In the genomic region with DNA sequence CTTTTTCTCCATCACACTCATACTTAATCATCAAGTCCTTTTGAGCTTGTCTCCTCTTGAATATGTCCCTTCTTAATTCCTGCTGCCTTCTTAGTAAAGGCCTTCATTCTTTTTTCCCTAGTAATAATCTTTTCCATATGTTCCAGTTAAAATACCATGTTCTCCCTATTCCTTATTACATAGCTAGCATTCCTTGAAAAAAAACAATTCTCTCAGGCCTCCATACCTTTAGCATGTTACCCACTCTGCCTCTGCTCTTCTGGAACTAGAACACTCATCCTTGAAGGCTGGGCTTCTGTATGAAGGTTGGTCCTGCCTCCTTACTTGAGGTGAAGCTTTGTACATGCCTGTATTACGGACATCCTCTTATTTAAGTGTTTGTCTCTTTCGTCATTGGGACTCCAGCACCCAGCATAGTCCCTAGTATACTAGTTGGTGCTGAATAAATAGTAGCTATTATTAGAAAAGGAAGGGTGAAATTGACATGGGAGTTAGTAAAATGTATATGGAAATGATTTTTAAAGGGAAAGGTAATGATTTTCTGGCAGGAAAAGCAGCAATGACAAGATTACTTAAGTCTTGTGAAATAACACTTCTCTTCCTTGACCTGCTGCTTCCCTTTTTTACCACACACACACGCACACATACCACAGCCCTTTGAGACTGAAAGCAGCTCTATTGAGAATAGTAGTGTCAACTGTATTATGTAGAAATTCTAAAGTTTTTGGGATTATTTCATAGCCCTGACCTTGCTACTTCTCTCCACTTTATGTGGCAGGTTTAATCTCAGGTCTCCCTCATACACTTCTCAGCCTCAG, we compare ENCODE assay signal across 15 cellular contexts. TPM values are rescaled to one million over a fixed set of nuclear protein-coding genes. Genes with fewer than 3 reads are reported as not detected.
A peak's percentile ranks its signal among the peaks of the same experiment; 100 is the strongest.
DNase-seq lines count a peak whose midpoint lies in the region; ATAC-seq and TF ChIP-seq lines count a peak whose summit lies in the region.
"Had no signal": no experiment of that assay in that cellular context is flagged by ENCODE, and none has a peak within 500 bp of the region (broad histone marks: within the 10 kb centered on the region; RNA-seq: fewer than 3 reads in every experiment).

No MANE protein-coding gene starts in this region.

- no peak for TF ChIP-seq CTCF in lower lobe of right lung (IDR thresholded peaks at IDR 0.05)

- peak overlapping the region; percentile 24 to 92 (median 45) for H3K27ac Mint-ChIP-seq in IgD-negative memory B cell
- H3K27ac Mint-ChIP-seq in central memory CD8-positive, alpha-beta T cell (ENCODE audit: low read depth) = peak overlapping the region; percentile 5
- peak overlapping the region in 2 of 7 donors; percentile 2 to 80 for H3K27ac Mint-ChIP-seq in CD4-positive, alpha-beta memory T cell
- H3K27ac Mint-ChIP-seq: activated CD4-positive, alpha-beta memory T cell treated with anti-CD3 and anti-CD28 coated beads for 36 hours had no signal

- H3K27ac ChIP-seq in lower lobe of right lung = no peak overlapping the region
- no peak overlapping the region for H3K27ac ChIP-seq in CD4-positive, alpha-beta memory T cell (ENCODE audit: low read depth, low read length)

- CTCF ChIA-PET in CD4-positive, alpha-beta memory T cell (lab: Charles Lee; ENCODE audit: partially characterized antibody) = no interaction called here

- POLR2A ChIA-PET in CD4-positive, alpha-beta memory T cell (lab: Charles Lee; ENCODE audit: partially characterized antibody) = no interaction called here

- peaks cover 45% of the 10 kb centered on the region for H3K36me3 ChIP-seq in lower lobe of right lung
- peaks cover 26% of the 10 kb centered on the region for H3K36me3 ChIP-seq in CD4-positive, alpha-beta memory T cell (ENCODE audit: insufficient read depth, low read length)

- no peaks in the 10 kb centered on the region for H3K27me3 ChIP-seq in lower lobe of right lung (ENCODE audit: low read depth)
- no peaks in the 10 kb centered on the region for H3K27me3 ChIP-seq in CD4-positive, alpha-beta memory T cell (ENCODE audit: insufficient read depth, low read length)
- H3K27me3 ChIP-seq: heart right ventricle had no signal

- H3K4me3 ChIP-seq in lower lobe of right lung = no peak overlapping the region
- no peak overlapping the region for H3K4me3 ChIP-seq in CD4-positive, alpha-beta memory T cell (ENCODE audit: low read length in 2 of 2)

- H3K9me3 ChIP-seq in lower lobe of right lung = no peaks in the 10 kb centered on the region
- H3K9me3 ChIP-seq in CD4-positive, alpha-beta memory T cell (ENCODE audit: control insufficient read depth in 1 of 2, low read length in 2 of 2) = no peaks in the 10 kb centered on the region
- H3K9me3 ChIP-seq: heart right ventricle had no signal

- H3K27me3 Mint-ChIP-seq in IgD-negative memory B cell = no peaks in the 10 kb centered on the region
- H3K27me3 Mint-ChIP-seq in central memory CD8-positive, alpha-beta T cell = no peaks in the 10 kb centered on the region
- H3K27me3 Mint-ChIP-seq in CD4-positive, alpha-beta memory T cell = no peaks in the 10 kb centered on the region
- H3K27me3 Mint-ChIP-seq: activated CD4-positive, alpha-beta memory T cell treated with anti-CD3 and anti-CD28 coated beads for 36 hours had no signal

- DNase-seq in AML-193 (lab: John Stamatoyannopoulos, UW) (peak; percentile 94 to 97), lower lobe of right lung (no peak)
- no peak for DNase-seq in central memory CD8-positive, alpha-beta T cell (ENCODE audit: low spot score in 2 of 2)
- DNase-seq in CD4-positive, alpha-beta memory T cell = no peak
- DNase-seq: activated CD4-positive, alpha-beta memory T cell treated with anti-CD3 and anti-CD28 coated beads for 36 hours; aorta; heart right ventricle; NCI-H2171; SHP77 treated with DMSO at 0.1 percent for 48 hours; stimulated activated CD4-positive, alpha-beta T cell treated with anti-CD3 and anti-CD28 coated beads, Interleukin-4, amount 100 ng/mL, for 4 hours had no signal

- peaks cover 10 to 20% (median 16%) of the 10 kb centered on the region in 3 donors for H3K4me1 Mint-ChIP-seq in IgD-negative memory B cell
- H3K4me1 Mint-ChIP-seq in central memory CD8-positive, alpha-beta T cell = peaks cover 26% of the 10 kb centered on the region
- peaks cover 0 to 4% (median under 1%) of the 10 kb centered on the region in 4 donors for H3K4me1 Mint-ChIP-seq in CD4-positive, alpha-beta memory T cell
- H3K4me1 Mint-ChIP-seq: neural crest cell had no signal

- H3K4me1 ChIP-seq in lower lobe of right lung = peaks cover 15% of the 10 kb centered on the region
- H3K4me1 ChIP-seq in CD4-positive, alpha-beta memory T cell (ENCODE audit: insufficient read depth, low read length) = no peaks in the 10 kb centered on the region

- peak overlapping the region in 1 of 4 donors; percentile 65 for H3K4me3 Mint-ChIP-seq in IgD-negative memory B cell
- no peak overlapping the region for H3K4me3 Mint-ChIP-seq in central memory CD8-positive, alpha-beta T cell
- H3K4me3 Mint-ChIP-seq in CD4-positive, alpha-beta memory T cell = no peak overlapping the region
- H3K4me3 Mint-ChIP-seq: activated CD4-positive, alpha-beta memory T cell treated with anti-CD3 and anti-CD28 coated beads for 36 hours; neural crest cell had no signal

- no peak for ATAC-seq in central memory CD8-positive, alpha-beta T cell (replicated peaks; ENCODE audit: extremely low read depth, poor library complexity, severe bottlenecking)
- ATAC-seq in lower lobe of right lung (peak; percentile 92), GM19324 (IDR thresholded peaks at IDR 0.05; ENCODE audit: low FRiP score, unreplicated experiment) (no peak), HG03039 (IDR thresholded peaks at IDR 0.05; ENCODE audit: unreplicated experiment) (no peak), GM19023 (IDR thresholded peaks at IDR 0.05; ENCODE audit: unreplicated experiment) (no peak)

- H3K36me3 Mint-ChIP-seq in IgD-negative memory B cell = peaks cover 13% of the 10 kb centered on the region
- peaks cover 36% of the 10 kb centered on the region for H3K36me3 Mint-ChIP-seq in central memory CD8-positive, alpha-beta T cell (ENCODE audit: insufficient read depth)
- H3K36me3 Mint-ChIP-seq in CD4-positive, alpha-beta memory T cell = peaks cover 45 to 49% of the 10 kb centered on the region in 2 donors

- intact Hi-C loops in lower lobe of right lung (cut with DNase I) = no loop called here
- intact Hi-C loops in CD4-positive, alpha-beta memory T cell (cut with micrococcal nuclease) = no loop called here

- H3K9me3 Mint-ChIP-seq in IgD-negative memory B cell = peaks cover 0 to 2% (median 0%) of the 10 kb centered on the region in 3 donors
- no peaks in the 10 kb centered on the region for H3K9me3 Mint-ChIP-seq in central memory CD8-positive, alpha-beta T cell
- no peaks in the 10 kb centered on the region for H3K9me3 Mint-ChIP-seq in CD4-positive, alpha-beta memory T cell
- H3K9me3 Mint-ChIP-seq: neural crest cell had no signal

RNA-seq across cellular contexts. Expression of gene REL, which starts 45.6 kb away (rescaled TPM):
- 64.7 TPM for polyA plus RNA-seq in IgD-negative memory B cell
- 33.6 TPM for total RNA-seq in lower lobe of right lung
- 10 to 100 TPM; 26.5 to 28.0 TPM for total RNA-seq in CD4-positive, alpha-beta memory T cell
- polyA plus RNA-seq in CD4-positive, alpha-beta memory T cell = 10 to 100 TPM in 1 of 2 donors, 1 to 10 TPM in 1; 3.8 to 12.3 TPM

Comparison
In these comparisons a context has a peak if more than half of its experiments do, and no peak if none do; other contexts are left out.
1. DNase-seq: peak in AML-193 (2 of 2); none in central memory CD8-positive, alpha-beta T cell (0 of 2), lower lobe of right lung (single experiment) and CD4-positive, alpha-beta memory T cell (0 of 5).
2. ATAC-seq: peak in lower lobe of right lung (2 of 2); none in central memory CD8-positive, alpha-beta T cell (single experiment), GM19324 (single experiment), HG03039 (single experiment) and GM19023 (single experiment).